In genomic region chr3:10322355-10322715, GRCh38 we compare ENCODE assay signal across 11 cellular contexts. TPM values are rescaled to one million over a fixed set of nuclear protein-coding genes. Genes with fewer than 3 reads are reported as not detected.
A peak's percentile ranks its signal among the peaks of the same experiment; 100 is the strongest.
DNase-seq lines count a peak whose midpoint lies in the region; ATAC-seq, FAIRE-seq and TF ChIP-seq lines count a peak whose summit lies in the region.
"Had no signal": no experiment of that assay in that cellular context is flagged by ENCODE, and none has a peak within 500 bp of the region (broad histone marks: within the 10 kb centered on the region; RNA-seq: fewer than 3 reads in every experiment).

No MANE protein-coding gene starts in this region.

- H3K9me1 ChIP-seq in K562 (ENCODE audit: control insufficient read depth, insufficient read depth, low read length), result peaks cover 9% of the 10 kb centered on the region

- peak; percentile 42; the same call in 1 of the 2 replicates for TF ChIP-seq CTCF in LNCAP (IDR thresholded peaks at IDR 0.05)
- TF ChIP-seq CTCF in K562 (IDR thresholded peaks at IDR 0.05 in 2 of 3, conservative IDR thresholded peaks at IDR 0.05 in 1 of 3; ENCODE audit: insufficient read depth in 2 of 3, low read depth in 1 of 3, low read length in 3 of 3), result peak; percentile 70 to 77 (median 71); a peak in 5 of 6 replicates
- TF ChIP-seq CTCF in progenitor cell of endocrine pancreas (IDR thresholded peaks at IDR 0.05; ENCODE audit: unreplicated experiment), result peak; percentile 29
- no peak for TF ChIP-seq CTCF in upper lobe of left lung (IDR thresholded peaks at IDR 0.05)
- no peak for TF ChIP-seq CTCF in pancreas (IDR thresholded peaks at IDR 0.05)

- peaks cover 5% of the 10 kb centered on the region in 2 experiments; a peak in 3 of 5 replicates for H3K4me1 ChIP-seq in K562 (replicated peaks in 1 of 2; ENCODE audit: control insufficient read depth in 2 of 2, insufficient read depth in 2 of 2, low read length in 2 of 2)
- H3K4me1 ChIP-seq in upper lobe of left lung, result peaks cover 19 to 21% (median 19%) of the 10 kb centered on the region in 4 donors
- no peaks in the 10 kb centered on the region for H3K4me1 ChIP-seq in pancreas

- FAIRE-seq in K562 (lab: Jason Lieb, UNC) (peak; percentile 77), pancreas (lab: Jason Lieb, UNC) (no peak)
- FAIRE-seq: endometrium had no signal

- TF ChIP-seq RAD21 in K562 (CRISPR knock-in tag; conservative IDR thresholded peaks at IDR 0.05 in 1 of 2, IDR thresholded peaks at IDR 0.05 in 1 of 2), result peak; percentile 36 to 74

- H3K4me2 ChIP-seq in K562 (ENCODE audit: insufficient read depth, low read length), result no peak overlapping the region

- peak overlapping the region; percentile 3 for H3K27ac Mint-ChIP-seq in activated CD4-positive, alpha-beta T cell treated with anti-CD3 and anti-CD28 coated beads for 36 hours
- peak overlapping the region; percentile 95 for H3K27ac Mint-ChIP-seq in progenitor cell of endocrine pancreas

- H3K36me3 Mint-ChIP-seq in activated CD4-positive, alpha-beta T cell treated with anti-CD3 and anti-CD28 coated beads for 36 hours (ENCODE audit: low read depth), result peaks cover 13% of the 10 kb centered on the region
- peaks cover 2% of the 10 kb centered on the region for H3K36me3 Mint-ChIP-seq in progenitor cell of endocrine pancreas (ENCODE audit: insufficient read depth)

- CTCF ChIA-PET in activated CD4-positive, alpha-beta T cell treated with anti-CD3 and anti-CD28 coated beads for 36 hours (lab: Charles Lee), result interaction anchor here (0.6 to 2.4 kb wide), 12 partner anchors 9 to 495 kb away, joined by 3 to 7 read pairs (median 3); partner anchors contain the start of gene PRRT3
- CTCF ChIA-PET in K562 (lab: Yijun Ruan, JAX; ENCODE audit: low intra/inter-chr PET ratio), result interaction anchor here (0.7 to 1.0 kb wide), 2 partner anchors 12 to 606 kb away, joined by 3 to 4 read pairs; no protein-coding TSS in a partner anchor

- ATAC-seq in activated CD4-positive, alpha-beta T cell treated with anti-CD3 and anti-CD28 coated beads for 36 hours, result peak; percentile 22
- ATAC-seq in K562 (peak; percentile 76), upper lobe of left lung (ENCODE audit: low FRiP score in 2 of 2) (no peak), HG03280 (IDR thresholded peaks at IDR 0.05; ENCODE audit: unreplicated experiment) (no peak), pancreas (no peak)

- WGBS in K562 (ENCODE audit: insufficient coverage, low coverage, missing lambda C conversion rate), result 17% methylated on average over 1 of the region's 1 CpG
- 86 to 100% methylated on average over 1 of the region's 1 CpG for WGBS in upper lobe of left lung, 2 donors
- 74 to 92% methylated on average over 1 of the region's 1 CpG for WGBS in pancreas, 2 donors

- H3K27me3 ChIP-seq in K562 (ENCODE audit: control insufficient read depth in 2 of 2, insufficient read depth in 2 of 2, low read length in 2 of 2), result peaks cover 18 to 30% of the 10 kb centered on the region in 2 experiments; a peak in 4 of 5 replicates
- no peaks in the 10 kb centered on the region for H3K27me3 ChIP-seq in upper lobe of left lung
- H3K27me3 ChIP-seq in pancreas, result no peaks in the 10 kb centered on the region
- H3K27me3 ChIP-seq: sigmoid colon had no signal

- DNase-seq in activated CD4-positive, alpha-beta T cell treated with anti-CD3 and anti-CD28 coated beads for 36 hours, result peak; percentile 37
- DNase-seq in activated CD4-positive, alpha-beta T cell treated with anti-CD3 and anti-CD28 coated beads, Interleukin-2, amount 50 U/mL, for 1 hour, result no peak
- DNase-seq in K562 (ENCODE audit: extremely low read depth in 1 of 4, low spot score in 3 of 4) (peak; percentile 59 to 76 (median 72)), progenitor cell of endocrine pancreas (ENCODE audit: low spot score, unreplicated experiment) (no peak), upper lobe of left lung (no peak), pancreas (no peak)
- DNase-seq: activated CD4-positive, CD25-positive, alpha-beta regulatory T cell had no signal

- BruUV-seq in K562 (replicated peaks; lab: Mats Ljungman, UMichigan), result no TSS peak

- peak overlapping the region in 1 of 2 experiments; percentile 53; a peak in 1 of 4 replicates for H3K9ac ChIP-seq in K562 (ENCODE audit: insufficient read depth in 1 of 2, low read depth in 2 of 2, low read length in 2 of 2)

- peaks cover 26% of the 10 kb centered on the region for H3K36me3 ChIP-seq in K562 (ENCODE audit: control insufficient read depth, insufficient read depth, low read length)
- peaks cover 2 to 18% (median 11%) of the 10 kb centered on the region in 4 donors for H3K36me3 ChIP-seq in upper lobe of left lung
- peaks cover 0 to 6% (median 0%) of the 10 kb centered on the region in 3 donors for H3K36me3 ChIP-seq in pancreas

- peaks cover 38% of the 10 kb centered on the region for H3K79me2 ChIP-seq in K562 (ENCODE audit: control insufficient read depth, insufficient read depth, low read length)

- H2AFZ ChIP-seq in K562 (ENCODE audit: low read depth, low read length), result peak overlapping the region; percentile 57

- peaks cover 4% of the 10 kb centered on the region for H3K27me3 Mint-ChIP-seq in activated CD4-positive, alpha-beta T cell treated with anti-CD3 and anti-CD28 coated beads for 36 hours
- peaks cover 6% of the 10 kb centered on the region for H3K27me3 Mint-ChIP-seq in progenitor cell of endocrine pancreas

- TF ChIP-seq POLR2A in K562 (conservative IDR thresholded peaks at IDR 0.05) (no peak), upper lobe of left lung (IDR thresholded peaks at IDR 0.05) (no peak)

- in situ Hi-C loops in K562 (cut with MboI), result loop anchor here (25.0 kb wide), 1 partner anchor 810 kb away; no protein-coding TSS in a partner anchor

- intact Hi-C loops in activated CD4-positive, alpha-beta T cell treated with anti-CD3 and anti-CD28 coated beads for 36 hours (cut with DNase I, micrococcal nuclease), result loop anchor here in 1 of 2 experiments (5.0 kb wide), 1 partner anchor 1360 kb away; the partner anchor contains the start of gene RAD18
- intact Hi-C loops in K562 (cut with micrococcal nuclease), result loop anchor here (1.0 to 10.0 kb wide), 4 partner anchors 160 to 598 kb away; partner anchors contain the start of genes FANCD2 and IRAK2
- intact Hi-C loops in pancreas (cut with DNase I), result no loop called here

- no peak overlapping the region; the same call in 2 of the 3 replicates for H3K27ac ChIP-seq in K562 (ENCODE audit: extremely low read depth, low read depth, low read length)
- H3K27ac ChIP-seq in upper lobe of left lung, result no peak overlapping the region
- no peak overlapping the region for H3K27ac ChIP-seq in pancreas
- H3K27ac ChIP-seq: sigmoid colon had no signal

- H3K4me3 ChIP-seq in K562 (no peak overlapping the region), upper lobe of left lung (no peak overlapping the region), pancreas (no peak overlapping the region)
- H3K4me3 ChIP-seq: sigmoid colon had no signal

- peaks cover 23% of the 10 kb centered on the region for H3K4me1 Mint-ChIP-seq in activated CD4-positive, alpha-beta T cell treated with anti-CD3 and anti-CD28 coated beads for 36 hours
- peaks cover 11% of the 10 kb centered on the region for H3K4me1 Mint-ChIP-seq in progenitor cell of endocrine pancreas (ENCODE audit: low read depth)

- no peaks in the 10 kb centered on the region for H3K9me3 Mint-ChIP-seq in activated CD4-positive, alpha-beta T cell treated with anti-CD3 and anti-CD28 coated beads for 36 hours (ENCODE audit: low read depth)
- no peaks in the 10 kb centered on the region for H3K9me3 Mint-ChIP-seq in progenitor cell of endocrine pancreas (ENCODE audit: low read depth)

- H3K9me3 ChIP-seq in K562 (replicated peaks; ENCODE audit: control insufficient read depth, insufficient read depth, low read depth, low read length) (no peaks in the 10 kb centered on the region), upper lobe of left lung (no peaks in the 10 kb centered on the region), pancreas (no peaks in the 10 kb centered on the region)
- H3K9me3 ChIP-seq: sigmoid colon had no signal

- POLR2A ChIA-PET in activated CD4-positive, alpha-beta T cell treated with anti-CD3 and anti-CD28 coated beads for 36 hours (lab: Charles Lee), result no interaction called here
- POLR2A ChIA-PET in K562 (lab: Yijun Ruan, JAX), result interaction anchor here (0.6 to 2.5 kb wide), 4 partner anchors 9 to 355 kb away, joined by 3 to 11 read pairs (median 10); no protein-coding TSS in a partner anchor

- H3K4me3 Mint-ChIP-seq in activated CD4-positive, alpha-beta T cell treated with anti-CD3 and anti-CD28 coated beads for 36 hours, result no peak overlapping the region
- H3K4me3 Mint-ChIP-seq in progenitor cell of endocrine pancreas (ENCODE audit: low read depth), result no peak overlapping the region

- TF ChIP-seq EP300 in K562 (IDR thresholded peaks at IDR 0.05; ENCODE audit: low read length), result no peak
- no peak for TF ChIP-seq EP300 in upper lobe of left lung (IDR thresholded peaks at IDR 0.05)

- peaks cover 25% of the 10 kb centered on the region for H4K20me1 ChIP-seq in K562 (replicated peaks; ENCODE audit: control insufficient read depth, insufficient read depth, low read length)

RNA-seq across cellular contexts. Expression of gene SEC13, which starts 1.4 kb away (rescaled TPM):
- 10 to 100 TPM; 89.9 to 92.0 TPM for total RNA-seq in activated CD4-positive, alpha-beta T cell treated with anti-CD3 and anti-CD28 coated beads for 36 hours
- total RNA-seq in K562 (2011; cell fraction: chromatin; rRNA removed; ENCODE audit: low replicate concordance), result 285 and 425 TPM in 2 replicates
- total RNA-seq in K562 (2011; cell fraction: nucleolus; rRNA removed), result 250 and 265 TPM in 2 replicates
- 278 and 337 TPM in 2 replicates for total RNA-seq in K562 (2011; cell fraction: nucleoplasm; rRNA removed)
- 256 and 318 TPM in 2 replicates for total RNA-seq in K562 (2014; rRNA removed)
- 124 and 145 TPM in 2 replicates for total RNA-seq in K562 (2014; rRNA removed; fragmentation: Illumina TruSeq; extraction: Trizol)
- total RNA-seq in K562 (2015; rRNA removed; fragmentation: Illumina TruSeq; extraction: Trizol), result 192 and 196 TPM in 2 replicates
- 199 and 209 TPM in 2 replicates for total RNA-seq in K562 (2021)
- 199 and 308 TPM in 2 replicates for polyA plus RNA-seq in K562 (2011; rRNA removed)
- polyA plus RNA-seq in K562 (2011; cell fraction: cytosol; rRNA removed), result 331 and 334 TPM in 2 replicates
- polyA plus RNA-seq in K562 (2011; cell fraction: nucleus; rRNA removed), result 250 and 306 TPM in 2 replicates
- polyA plus RNA-seq in K562 (2012), result 186 and 201 TPM in 2 replicates
- polyA plus RNA-seq in K562 (2014; fragmentation: Illumina TruSeq; extraction: Trizol), result 274 and 284 TPM in 2 replicates
- 100 to 1,000 TPM in 1 of 2 experiments, 10 to 100 TPM in 1; 71.5 to 116 TPM for polyA plus RNA-seq in K562 (2014; fragmentation: Nextera tagmentation; extraction: Ambion mirVana)
- polyA plus RNA-seq in K562 (2014; rRNA removed), result 152 and 181 TPM in 2 replicates
- polyA minus RNA-seq in K562 (2011; rRNA and poly(A)+ RNA removed), result 268 and 286 TPM in 2 replicates
- 204 and 250 TPM in 2 replicates for polyA minus RNA-seq in K562 (2011; cell fraction: cytosol; rRNA and poly(A)+ RNA removed)
- polyA minus RNA-seq in K562 (2011; cell fraction: nucleus; rRNA and poly(A)+ RNA removed), result 102 and 172 TPM in 2 replicates
- 101 and 105 TPM in 2 replicates for total RNA-seq in progenitor cell of endocrine pancreas
- 100 to 1,000 TPM in 2 of 6 donors, 10 to 100 TPM in 4; 70.4 to 133 (median 95.3) TPM for total RNA-seq in upper lobe of left lung
- total RNA-seq in pancreas, result 10 to 100 TPM; 35.0 to 64.0 (median 45.0) TPM
- polyA plus RNA-seq in pancreas, result 10 to 100 TPM; 52.7 to 72.3 TPM

RNA-seq across cellular contexts. Expression of gene GHRL, which starts 29.6 kb away (rescaled TPM):
- under 1 TPM; 0.19 to 0.30 TPM for total RNA-seq in activated CD4-positive, alpha-beta T cell treated with anti-CD3 and anti-CD28 coated beads for 36 hours
- total RNA-seq in K562 (2011; cell fraction: chromatin; rRNA removed; ENCODE audit: low replicate concordance), result 1.2 and 1.5 TPM in 2 replicates
- total RNA-seq in K562 (2011; cell fraction: nucleolus; rRNA removed), result 0.83 and 1.1 TPM in 2 replicates
- total RNA-seq in K562 (2011; cell fraction: nucleoplasm; rRNA removed), result 0.84 and 1.6 TPM in 2 replicates
- 0.45 TPM in 1 of 2 replicates, not detected in the other for total RNA-seq in K562 (2014; rRNA removed)
- total RNA-seq in K562 (2014; rRNA removed; fragmentation: Illumina TruSeq; extraction: Trizol), result not detected in 2 replicates
- 0.60 TPM in 1 of 2 replicates, not detected in the other for total RNA-seq in K562 (2015; rRNA removed; fragmentation: Illumina TruSeq; extraction: Trizol)
- 0.29 and 0.34 TPM in 2 replicates for total RNA-seq in K562 (2021)
- 0.08 and 0.09 TPM in 2 replicates for polyA plus RNA-seq in K562 (2011; rRNA removed)
- polyA plus RNA-seq in K562 (2011; cell fraction: cytosol; rRNA removed), result 0.06 TPM in 1 of 2 replicates, not detected in the other
- 0.35 and 0.75 TPM in 2 replicates for polyA plus RNA-seq in K562 (2011; cell fraction: nucleus; rRNA removed)
- polyA plus RNA-seq in K562 (2012), result 0.51 and 0.53 TPM in 2 replicates
- 0.15 TPM in 1 of 2 replicates, not detected in the other for polyA plus RNA-seq in K562 (2014; fragmentation: Illumina TruSeq; extraction: Trizol)
- polyA plus RNA-seq in K562 (2014; fragmentation: Nextera tagmentation; extraction: Ambion mirVana), result not detected
- polyA plus RNA-seq in K562 (2014; rRNA removed), result 0.16 and 0.19 TPM in 2 replicates
- polyA minus RNA-seq in K562 (2011; rRNA and poly(A)+ RNA removed), result 0.21 TPM in 1 of 2 replicates, not detected in the other
- polyA minus RNA-seq in K562 (2011; cell fraction: cytosol; rRNA and poly(A)+ RNA removed), result not detected in 2 replicates
- polyA minus RNA-seq in K562 (2011; cell fraction: nucleus; rRNA and poly(A)+ RNA removed), result 0.22 TPM in 1 of 2 replicates, not detected in the other
- 31.8 and 45.8 TPM in 2 replicates for total RNA-seq in progenitor cell of endocrine pancreas
- total RNA-seq in upper lobe of left lung, result 10 to 100 TPM in 1 of 6 donors, 1 to 10 TPM in 5; 1.1 to 14.7 (median 1.8) TPM
- total RNA-seq in pancreas, result 10 to 100 TPM in 1 of 6 donors, 1 to 10 TPM in 5; 5.1 to 16.0 (median 6.0) TPM
- polyA plus RNA-seq in pancreas, result 10 to 100 TPM; 20.1 to 22.0 TPM

Comparison
In these comparisons a context has a peak if more than half of its experiments do, and no peak if none do; other contexts are left out.
1. DNase-seq: peak in activated CD4-positive, alpha-beta T cell treated with anti-CD3 and anti-CD28 coated beads for 36 hours (single experiment) and K562 (4 of 4); none in activated CD4-positive, alpha-beta T cell treated with anti-CD3 and anti-CD28 coated beads, Interleukin-2, amount 50 U/mL, for 1 hour (single experiment), progenitor cell of endocrine pancreas (single experiment), upper lobe of left lung (0 of 2) and pancreas (0 of 6).
2. ATAC-seq: peak in activated CD4-positive, alpha-beta T cell treated with anti-CD3 and anti-CD28 coated beads for 36 hours (single experiment) and K562 (single experiment); none in upper lobe of left lung (0 of 2), HG03280 (single experiment) and pancreas (0 of 4).
3. CTCF ChIP-seq: peak in LNCAP (single experiment), K562 (3 of 3) and progenitor cell of endocrine pancreas (single experiment); none in upper lobe of left lung (0 of 6) and pancreas (0 of 4).